12 cellular contexts compared by ENCODE assay signal in the genomic region with DNA sequence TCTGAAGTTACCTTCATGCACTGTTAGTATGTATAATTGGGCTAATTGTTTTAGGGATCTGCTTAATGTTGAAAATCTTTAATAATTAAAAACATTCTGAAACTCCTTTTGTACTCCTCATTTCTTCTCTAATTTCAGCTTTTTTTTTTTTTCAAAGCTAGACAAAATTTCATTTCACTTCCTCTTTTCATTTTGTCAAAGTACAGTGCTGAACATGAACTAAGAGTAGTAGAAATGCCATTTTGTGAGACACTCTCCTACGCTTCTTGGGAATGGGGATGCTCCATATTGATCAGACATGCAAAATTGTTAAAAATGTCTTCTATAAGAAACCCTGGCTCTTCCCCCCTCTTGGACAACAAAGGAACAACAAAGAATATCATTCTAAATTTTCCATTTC.
DNase-seq lines count a peak whose midpoint lies in the region; ATAC-seq and TF ChIP-seq lines count a peak whose summit lies in the region.
"Had no signal": no experiment of that assay in that cellular context is flagged by ENCODE, and none has a peak within 500 bp of the region (broad histone marks: within the 10 kb centered on the region; RNA-seq: fewer than 3 reads in every experiment).

No MANE protein-coding gene starts in this region.

- no peaks in the 10 kb centered on the region for H3K36me3 ChIP-seq in GM06990 (ENCODE audit: control insufficient read depth, insufficient read depth, low read length)

- peaks cover 22% of the 10 kb centered on the region for H3K4me1 Mint-ChIP-seq in memory B cell

- H3K27ac Mint-ChIP-seq in memory B cell: no peak overlapping the region
- H3K27ac Mint-ChIP-seq: dendritic cell treated with granulocyte-macrophage colony-stimulating factor and Interleukin-4, amounts not matched to agents 40 ng/mL and 50 ng/mL, for 4 days had no signal

- peak overlapping the region; percentile 88 for H3K4me3 Mint-ChIP-seq in memory B cell
- H3K4me3 Mint-ChIP-seq: dendritic cell treated with granulocyte-macrophage colony-stimulating factor and Interleukin-4, amounts not matched to agents 40 ng/mL and 50 ng/mL, for 4 days had no signal

- H3K4me3 ChIP-seq in GM06990 (replicated peaks; ENCODE audit: low read depth, low read length): peak overlapping the region; percentile 84

- no peaks in the 10 kb centered on the region for H3K36me3 Mint-ChIP-seq in memory B cell

- no peaks in the 10 kb centered on the region for H3K27me3 ChIP-seq in GM06990 (replicated peaks; ENCODE audit: control insufficient read depth, insufficient read depth, low read length)

- TF ChIP-seq CTCF in GM06990 (IDR thresholded peaks at IDR 0.05; ENCODE audit: insufficient read depth, low read length, poor library complexity, severe bottlenecking) (no peak), GM20000 (IDR thresholded peaks at IDR 0.05; ENCODE audit: extremely low read depth, missing control alignments) (no peak)

- peak; percentile 7 for ATAC-seq in memory B cell (ENCODE audit: low read depth)
- no peak for ATAC-seq in HG03469 (IDR thresholded peaks at IDR 0.05; ENCODE audit: unreplicated experiment)
- ATAC-seq in HG03095 (IDR thresholded peaks at IDR 0.05; ENCODE audit: unreplicated experiment): no peak
- ATAC-seq: left lobe of liver had no signal

- H3K27me3 Mint-ChIP-seq in memory B cell: no peaks in the 10 kb centered on the region
- H3K27me3 Mint-ChIP-seq: dendritic cell treated with granulocyte-macrophage colony-stimulating factor and Interleukin-4, amounts not matched to agents 40 ng/mL and 50 ng/mL, for 4 days had no signal

- H3K9me3 Mint-ChIP-seq in memory B cell: no peaks in the 10 kb centered on the region
- H3K9me3 Mint-ChIP-seq: dendritic cell treated with granulocyte-macrophage colony-stimulating factor and Interleukin-4, amounts not matched to agents 40 ng/mL and 50 ng/mL, for 4 days had no signal

- DNase-seq in GM06990 (ENCODE audit: extremely low read depth, insufficient read length): peak; percentile 69
- DNase-seq in GM20000 (ENCODE audit: low spot score): peak; percentile 16
- DNase-seq in NCI-H524 (lab: John Stamatoyannopoulos, UW): peak; percentile 41 to 43
- DNase-seq in memory B cell (ENCODE audit: low spot score in 2 of 2): no peak
- no peak for DNase-seq in SHP77 treated with DMSO at 0.1 percent for 48 hours (lab: John Stamatoyannopoulos, UW)
- no peak for DNase-seq in NCI-H1105 treated with DMSO at 0.1 percent for 48 hours (lab: John Stamatoyannopoulos, UW)
- DNase-seq: COR-L47, NCI-H2107 had no signal

Comparison
In these comparisons a context has a peak if more than half of its experiments do, and no peak if none do; other contexts are left out.
1. DNase-seq: peak in GM06990 (single experiment), GM20000 (single experiment) and NCI-H524 (2 of 2); none in memory B cell (0 of 2), SHP77 treated with DMSO at 0.1 percent for 48 hours (single experiment) and NCI-H1105 treated with DMSO at 0.1 percent for 48 hours (single experiment).